ENCODE assay signal across 1 cellular context in the genomic region with DNA sequence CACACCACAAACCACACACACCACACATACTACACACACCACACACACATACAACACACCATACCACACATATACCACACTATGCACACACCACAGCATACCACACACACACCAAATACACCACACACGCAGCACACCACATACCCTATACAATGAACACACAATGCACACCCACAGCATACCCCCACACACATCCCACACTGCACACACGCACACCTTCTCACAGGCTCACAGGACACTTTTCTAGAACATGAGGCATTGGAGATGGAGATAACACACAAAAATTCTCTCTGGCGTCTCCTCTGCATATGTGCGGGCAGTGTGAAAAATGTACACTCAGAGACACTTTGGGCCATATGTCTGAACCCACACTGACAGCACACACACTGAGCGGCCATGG.
TF ChIP-seq lines count a peak whose summit lies in the region.

No MANE protein-coding gene starts in this region.

TF ChIP-seq in H1, 55 proteins besides CTCF, POLR2A, EP300 and RAD21:
- no peak for TF ChIP-seq YY1 (IDR thresholded peaks at IDR 0.05; ENCODE audit: low read depth, low read length)
- no peak for TF ChIP-seq EGR1 (IDR thresholded peaks at IDR 0.05; ENCODE audit: borderline replicate concordance, low read depth, low read length)
- TF ChIP-seq RBBP5 (IDR thresholded peaks at IDR 0.05; ENCODE audit: borderline replicate concordance, low read depth, low read length) = no peak
- TF ChIP-seq TBP (IDR thresholded peaks at IDR 0.05; ENCODE audit: low read depth, low read length) = no peak
- no peak for TF ChIP-seq HDAC6 (IDR thresholded peaks at IDR 0.05; ENCODE audit: low read depth, low read length)
- no peak for TF ChIP-seq POLR2AphosphoS5 (IDR thresholded peaks at IDR 0.05; ENCODE audit: low read depth, low read length)
- TF ChIP-seq SP1 (IDR thresholded peaks at IDR 0.05; ENCODE audit: low read depth, low read length) = no peak
